ENCODE assay signal across 8 cellular contexts in the genomic region with DNA sequence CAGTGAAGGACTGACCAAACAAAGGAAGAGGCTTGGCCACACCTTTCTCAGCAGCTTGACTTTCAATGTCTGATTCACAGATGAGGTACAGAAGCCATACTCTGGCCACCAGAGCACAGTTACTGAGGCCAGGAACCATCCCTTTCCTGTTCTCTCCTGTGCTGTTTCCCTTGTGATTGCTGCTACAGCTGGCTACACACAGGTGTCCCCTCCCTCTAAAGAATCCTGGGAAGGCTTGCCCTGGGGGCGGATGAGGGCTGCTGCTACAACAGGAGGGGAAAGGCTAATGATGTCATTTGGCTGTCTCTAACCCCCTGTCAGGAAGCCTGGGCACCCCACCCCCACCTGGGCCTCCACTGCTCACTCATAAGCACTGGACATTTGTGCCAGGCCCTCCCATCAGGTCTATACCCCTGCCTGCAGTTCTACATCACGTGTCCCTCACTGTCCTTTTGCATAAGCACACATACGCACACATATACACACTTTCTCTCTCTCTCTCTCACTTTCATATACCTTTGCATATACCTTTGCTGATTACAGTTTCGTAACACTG. TPM values are rescaled to one million over a fixed set of nuclear protein-coding genes. Genes with fewer than 3 reads are reported as not detected.
DNase-seq lines count a peak whose midpoint lies in the region; ATAC-seq and TF ChIP-seq lines count a peak whose summit lies in the region.

No MANE protein-coding gene starts in this region.

- peak; percentile 82 for ATAC-seq in GM19395 (IDR thresholded peaks at IDR 0.05; ENCODE audit: unreplicated experiment)

- H3K27ac ChIP-seq in thymus (ENCODE audit: low read depth): peak overlapping the region; percentile 39

- no peaks in the 10 kb centered on the region for H3K9me3 Mint-ChIP-seq in endothelial cell (ENCODE audit: unreplicated experiment)

- no peaks in the 10 kb centered on the region for H3K27me3 ChIP-seq in BE2C
- H3K27me3 ChIP-seq in thymus (ENCODE audit: control insufficient read depth, insufficient read depth): no peaks in the 10 kb centered on the region

- H3K4me1 ChIP-seq in BE2C (peaks cover 11% of the 10 kb centered on the region), thymus (ENCODE audit: control insufficient read depth, insufficient read depth, low read length) (peaks cover 39% of the 10 kb centered on the region)

- H3K36me3 ChIP-seq in BE2C: no peaks in the 10 kb centered on the region
- peaks cover 5% of the 10 kb centered on the region for H3K36me3 ChIP-seq in thymus (ENCODE audit: control insufficient read depth, insufficient read depth)

- TF ChIP-seq CTCF in BE2C (IDR thresholded peaks at IDR 0.05; ENCODE audit: low read depth, low read length) (no peak), endothelial cell (IDR thresholded peaks at IDR 0.05; ENCODE audit: unreplicated experiment) (no peak)

- peaks cover 58% of the 10 kb centered on the region for H3K36me3 Mint-ChIP-seq in endothelial cell (ENCODE audit: low read depth, unreplicated experiment)

- H3K4me3 ChIP-seq in BE2C (ENCODE audit: low read depth, low read length): no peak overlapping the region
- no peak overlapping the region for H3K4me3 ChIP-seq in thymus (ENCODE audit: low read length)

- WGBS in thymus: 93% methylated on average over 4 of the region's 4 CpGs

- H3K27me3 Mint-ChIP-seq in endothelial cell (ENCODE audit: unreplicated experiment): peaks cover 14% of the 10 kb centered on the region

- peak overlapping the region; percentile 65 for H3K4me3 Mint-ChIP-seq in endothelial cell (ENCODE audit: unreplicated experiment)

- DNase-seq in BE2C (peak; percentile 53), HT1080 (ENCODE audit: low read depth) (peak; percentile 25), endothelial cell (ENCODE audit: low spot score) (peak; percentile 52), SHP77 (lab: John Stamatoyannopoulos, UW) (no peak), dedifferentiated amniotic fluid mesenchymal stem cell (ENCODE audit: extremely low spot score) (no peak), G401 (ENCODE audit: low spot score) (no peak)

- in situ Hi-C loops in G401 (cut with HindIII; ENCODE audit: low sequenced_read_pairs): no loop called here

- peaks cover 87% of the 10 kb centered on the region for H3K4me1 Mint-ChIP-seq in endothelial cell (ENCODE audit: unreplicated experiment)

- peak overlapping the region; percentile 92 for H3K27ac Mint-ChIP-seq in endothelial cell (ENCODE audit: unreplicated experiment)

- no peaks in the 10 kb centered on the region for H3K9me3 ChIP-seq in BE2C
- H3K9me3 ChIP-seq in thymus (ENCODE audit: control insufficient read depth): no peaks in the 10 kb centered on the region

RNA-seq across cellular contexts. Expression of a gene that starts 41.3 kb away (rescaled TPM):
- 32.2 TPM for polyA plus RNA-seq in BE2C (2012; ENCODE audit: insufficient read depth, insufficient read length, low read depth)
- 10.1 and 10.5 TPM in 2 replicates for total RNA-seq in HT1080 (2014; rRNA removed; shearing (Covaris generic))
- 10.7 and 11.8 TPM in 2 replicates for polyA plus RNA-seq in HT1080 (2015; cell fraction: cytosol; rRNA removed)
- polyA plus RNA-seq in HT1080 (2015; cell fraction: nucleus; rRNA removed): 45.7 and 46.3 TPM in 2 replicates
- total RNA-seq in endothelial cell (ENCODE audit: unreplicated experiment): 9.2 TPM
- 16.6 TPM for polyA plus RNA-seq in thymus
- total RNA-seq in G401 (2014; rRNA removed; shearing (Covaris generic)): 11.2 and 16.4 TPM in 2 replicates

RNA-seq across cellular contexts. Expression of a gene that starts 42.5 kb away (rescaled TPM):
- 7.4 TPM for polyA plus RNA-seq in BE2C (2012; ENCODE audit: insufficient read depth, insufficient read length, low read depth)
- 42.3 and 44.5 TPM in 2 replicates for total RNA-seq in HT1080 (2014; rRNA removed; shearing (Covaris generic))
- 22.0 and 22.2 TPM in 2 replicates for polyA plus RNA-seq in HT1080 (2015; cell fraction: cytosol; rRNA removed)
- polyA plus RNA-seq in HT1080 (2015; cell fraction: nucleus; rRNA removed): 55.9 and 56.2 TPM in 2 replicates
- 194 TPM for total RNA-seq in endothelial cell (ENCODE audit: unreplicated experiment)
- 9.8 TPM for polyA plus RNA-seq in thymus
- 9.8 and 12.1 TPM in 2 replicates for total RNA-seq in G401 (2014; rRNA removed; shearing (Covaris generic))

RNA-seq across cellular contexts. Expression of a gene that starts 59.2 kb away (rescaled TPM):
- 1.1 TPM for polyA plus RNA-seq in BE2C (2012; ENCODE audit: insufficient read depth, insufficient read length, low read depth)
- total RNA-seq in HT1080 (2014; rRNA removed; shearing (Covaris generic)): 0.17 and 0.64 TPM in 2 replicates
- 0.18 and 0.38 TPM in 2 replicates for polyA plus RNA-seq in HT1080 (2015; cell fraction: cytosol; rRNA removed)
- 0.13 and 0.43 TPM in 2 replicates for polyA plus RNA-seq in HT1080 (2015; cell fraction: nucleus; rRNA removed)
- 1.9 TPM for total RNA-seq in endothelial cell (ENCODE audit: unreplicated experiment)
- polyA plus RNA-seq in thymus: 0.09 TPM
- total RNA-seq in G401 (2014; rRNA removed; shearing (Covaris generic)): 0.06 TPM in 1 of 2 replicates, not detected in the other

Comparison
In these comparisons a context has a peak if more than half of its experiments do, and no peak if none do; other contexts are left out.
1. DNase-seq: peak in BE2C (single experiment), HT1080 (single experiment) and endothelial cell (single experiment); none in SHP77 (0 of 2), dedifferentiated amniotic fluid mesenchymal stem cell (single experiment) and G401 (single experiment).